8 cellular contexts compared by ENCODE assay signal in the genomic region with DNA sequence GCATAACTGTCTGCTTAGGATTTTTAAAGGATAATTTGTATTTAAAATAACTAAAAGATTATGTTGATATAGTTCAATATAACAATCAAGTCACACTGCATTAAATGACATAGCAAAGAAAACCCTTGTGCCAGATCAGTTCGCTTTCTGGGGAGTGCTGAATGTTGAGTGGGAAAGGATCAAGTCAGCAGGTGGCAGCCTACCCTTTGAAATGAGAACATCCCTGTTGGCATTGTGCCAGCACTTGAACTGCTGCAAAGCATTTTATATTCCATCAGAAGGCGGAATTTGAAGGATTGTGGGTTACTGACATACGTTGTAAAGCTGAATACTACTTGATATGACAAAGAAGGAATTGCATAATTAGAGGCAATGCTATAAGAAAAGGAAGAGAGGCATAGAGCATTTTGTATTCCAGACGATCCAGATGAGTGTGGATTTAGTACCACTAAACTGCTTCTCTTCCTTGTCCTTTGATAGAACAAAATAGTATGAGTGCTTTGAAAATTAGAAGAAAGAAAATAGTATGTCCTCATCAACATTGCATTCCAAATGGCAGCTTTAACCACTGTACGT. TPM values are rescaled to one million over a fixed set of nuclear protein-coding genes. Genes with fewer than 3 reads are reported as not detected.
A peak's percentile ranks its signal among the peaks of the same experiment; 100 is the strongest.
DNase-seq lines count a peak whose midpoint lies in the region; ATAC-seq and TF ChIP-seq lines count a peak whose summit lies in the region.

No MANE protein-coding gene starts in this region.

- peaks cover 0 to 2% of the 10 kb centered on the region in 2 donors for H3K4me1 ChIP-seq in neuronal stem cell (ENCODE audit: control insufficient read depth in 2 of 2, insufficient read depth in 1 of 2, low read depth in 1 of 2, low read length in 2 of 2)

- TF ChIP-seq CTCF in WI38 (IDR thresholded peaks at IDR 0.05; ENCODE audit: low read depth, low read length) (peak; percentile 20; the same call in 1 of the 2 replicates), fibroblast of pulmonary artery (IDR thresholded peaks at IDR 0.05; ENCODE audit: low read length, missing control alignments) (peak; percentile 52)

- H2BK120ac ChIP-seq in neuronal stem cell (ENCODE audit: low read depth, low read length): no peak overlapping the region

- no peak overlapping the region for H3K4ac ChIP-seq in neuronal stem cell (ENCODE audit: low read length)

- no peak overlapping the region for H3K4me2 ChIP-seq in neuronal stem cell (ENCODE audit: insufficient read depth, low read length, poor library complexity, severe bottlenecking)

- H3K18ac ChIP-seq in neuronal stem cell (ENCODE audit: low read length): no peak overlapping the region

- no peak overlapping the region for H2BK15ac ChIP-seq in neuronal stem cell (ENCODE audit: low read length)

- DNase-seq in SIG-M5 treated with dmso at 0.1 percent for 504 hours (lab: John Stamatoyannopoulos, UW; ENCODE audit: unreplicated experiment) (peak; percentile 22), SIG-M5 (lab: John Stamatoyannopoulos, UW) (no peak), NCI-H187 treated with DMSO at 0.1 percent for 48 hours (lab: John Stamatoyannopoulos, UW) (peak; percentile 23), fibroblast of pulmonary artery (ENCODE audit: low read depth) (peak; percentile 78), neuronal stem cell (ENCODE audit: low spot score) (peak; percentile 9)

- peaks cover 1 to 4% of the 10 kb centered on the region in 2 donors for H3K9me3 ChIP-seq in neuronal stem cell (replicated peaks in 1 of 2; ENCODE audit: control insufficient read depth in 2 of 2, insufficient read depth in 1 of 2, low read depth in 1 of 2, low read length in 2 of 2)

- H2AK5ac ChIP-seq in neuronal stem cell (ENCODE audit: low read depth, low read length): no peak overlapping the region

- WGBS in neuronal stem cell (ENCODE audit: extremely low coverage in 2 of 2, insufficient read length in 2 of 2, insufficient replicate concordance in 1 of 2), 2 donors: no CpG with 5 or more reads among the region's 5 CpGs

- H4K8ac ChIP-seq in neuronal stem cell (ENCODE audit: low read depth, low read length): no peak overlapping the region

- H3K27ac ChIP-seq in neuronal stem cell (replicated peaks; ENCODE audit: low read length): no peak overlapping the region

- ATAC-seq in HG03439 (IDR thresholded peaks at IDR 0.05; ENCODE audit: unreplicated experiment): no peak
- ATAC-seq in GM19351 (IDR thresholded peaks at IDR 0.05; ENCODE audit: unreplicated experiment): no peak

- H3K4me3 ChIP-seq in WI38 (ENCODE audit: low read depth, low read length) (no peak overlapping the region), fibroblast of pulmonary artery (replicated peaks; ENCODE audit: low read depth, low read length) (no peak overlapping the region), neuronal stem cell (ENCODE audit: low read length in 2 of 2) (no peak overlapping the region)

- no peaks in the 10 kb centered on the region for H3K79me1 ChIP-seq in neuronal stem cell (ENCODE audit: low read depth, low read length)

- H2BK5ac ChIP-seq in neuronal stem cell (ENCODE audit: low read length): no peak overlapping the region

- no peak overlapping the region for H4K91ac ChIP-seq in neuronal stem cell (ENCODE audit: low read depth, low read length, poor library complexity)

- H3K14ac ChIP-seq in neuronal stem cell (ENCODE audit: low read length): no peak overlapping the region

- no peaks in the 10 kb centered on the region for H3K27me3 ChIP-seq in neuronal stem cell (ENCODE audit: control insufficient read depth in 3 of 3, insufficient read depth in 3 of 3, low read depth in 1 of 3, low read length in 3 of 3)

- peaks cover 5 to 57% of the 10 kb centered on the region in 2 donors for H3K36me3 ChIP-seq in neuronal stem cell (replicated peaks in 1 of 2; ENCODE audit: control insufficient read depth in 2 of 2, insufficient read depth in 2 of 2, low read length in 2 of 2)

- no peak overlapping the region for H2AFZ ChIP-seq in neuronal stem cell (ENCODE audit: low read length)

- H3K23ac ChIP-seq in neuronal stem cell (ENCODE audit: low read depth, low read length, poor library complexity): no peak overlapping the region

- no peak overlapping the region for H3K9ac ChIP-seq in neuronal stem cell (ENCODE audit: low read depth, low read length, poor library complexity)

- H2BK12ac ChIP-seq in neuronal stem cell (ENCODE audit: low read length): no peak overlapping the region

RNA-seq across cellular contexts. Expression of gene BCKDHB, which starts 26.6 kb away (rescaled TPM):
- polyA plus RNA-seq in neuronal stem cell (2013, experiment 1 of 2): 16.4 TPM
- 16.4 TPM for polyA plus RNA-seq in neuronal stem cell (2013, experiment 2 of 2)
